Comparison of ENCODE assay signal across 8 cellular contexts in genomic region chr19:7925171-7925837, GRCh38. TPM values are rescaled to one million over a fixed set of nuclear protein-coding genes. Genes with fewer than 3 reads are reported as not detected.
A peak's percentile ranks its signal among the peaks of the same experiment; 100 is the strongest.
DNase-seq lines count a peak whose midpoint lies in the region; ATAC-seq and TF ChIP-seq lines count a peak whose summit lies in the region.

No MANE protein-coding gene starts in this region.

- ATAC-seq in HG02852 (IDR thresholded peaks at IDR 0.05; ENCODE audit: unreplicated experiment) = no peak

- DNase-seq in Caki2 (ENCODE audit: low read depth) = peak; percentile 59
- peak; percentile 98 for DNase-seq in HuH-7.5 (ENCODE audit: low spot score)
- DNase-seq in Peyer's patch = peak; percentile 68 to 81 (median 76)
- peak; percentile 90 for DNase-seq in activated T-cell treated with anti-CD3 and anti-CD28 coated beads, Interleukin-2, amount 50 U/mL, for 48 hours
- peak; percentile 50 for DNase-seq in fibroblast of peridontal ligament (ENCODE audit: extremely low read depth)
- DNase-seq in nucleus accumbens (lab: John Stamatoyannopoulos, UW) = peak in 34 of 56 donors; percentile 2 to 78 (median 29)
- peak; percentile 89 for DNase-seq in testis

- H3K36me3 ChIP-seq in Peyer's patch (peaks cover 0 to 21% (median 0%) of the 10 kb centered on the region in 3 donors), testis (ENCODE audit: low read depth, missing control alignments) (no peaks in the 10 kb centered on the region)

- TF ChIP-seq CTCF in Peyer's patch (IDR thresholded peaks at IDR 0.05) = peak; percentile 54 to 77 (median 70)
- TF ChIP-seq CTCF in testis (IDR thresholded peaks at IDR 0.05) = peak; percentile 75 to 82 (median 79)

- intact Hi-C loops in testis (cut with DNase I; ENCODE audit: low total_unique reads) = no loop called here

- 2% methylated on average over 59 of the region's 95 CpGs; no CpG with 5 or more reads in 1 of the 2 donors for WGBS in testis, 2 donors

- peaks cover 0 to 37% (median 20%) of the 10 kb centered on the region in 4 donors for H3K4me1 ChIP-seq in Peyer's patch
- peaks cover 60% of the 10 kb centered on the region for H3K4me1 ChIP-seq in testis

- TF ChIP-seq POLR2A in Peyer's patch (IDR thresholded peaks at IDR 0.05) = no peak
- TF ChIP-seq POLR2A in testis (IDR thresholded peaks at IDR 0.05) = no peak

- H3K27ac ChIP-seq in Peyer's patch (peak overlapping the region in 1 of 4 donors; percentile 23), testis (no peak overlapping the region)

- in situ Hi-C loops in Caki2 (cut with HindIII; ENCODE audit: low pct_unique_long_range_greater_than_20kb, low sequenced_read_pairs) = no loop called here

- peak overlapping the region; percentile 29 to 65 (median 60) for H3K4me3 ChIP-seq in Peyer's patch
- H3K4me3 ChIP-seq in testis = peak overlapping the region; percentile 44 to 52

- H3K27me3 ChIP-seq in Peyer's patch (no peaks in the 10 kb centered on the region), testis (no peaks in the 10 kb centered on the region)

- H3K9me3 ChIP-seq in Peyer's patch (no peaks in the 10 kb centered on the region), testis (no peaks in the 10 kb centered on the region)

RNA-seq across cellular contexts. Expression of gene CTXN1, which starts 0.6 kb away (rescaled TPM):
- total RNA-seq in Caki2 (2014; rRNA removed; shearing (Covaris generic); ENCODE audit: low replicate concordance) = 2.0 and 11.1 TPM in 2 replicates
- total RNA-seq in Peyer's patch (1 to 10 TPM in 3 of 4 donors, not detected in 1; 1.6 to 2.5 (median 2.4) TPM), testis (10 to 100 TPM; 40.1 to 67.2 TPM)
- 19.4 TPM for polyA plus RNA-seq in testis (ENCODE audit: insufficient read depth, low read depth, low replicate concordance)

RNA-seq across cellular contexts. Expression of gene SNAPC2, which starts 5.2 kb away (rescaled TPM):
- 18.8 and 19.2 TPM in 2 replicates for total RNA-seq in Caki2 (2014; rRNA removed; shearing (Covaris generic); ENCODE audit: low replicate concordance)
- total RNA-seq in Peyer's patch = 10 to 100 TPM in 2 of 4 donors, 1 to 10 TPM in 2; 7.4 to 12.9 (median 9.4) TPM
- total RNA-seq in testis = 10 to 100 TPM; 72.5 to 88.6 TPM
- polyA plus RNA-seq in testis (ENCODE audit: insufficient read depth, low read depth, low replicate concordance) = 51.9 TPM

RNA-seq across cellular contexts. Expression of gene TGFBR3L, which starts 10.7 kb away (rescaled TPM):
- total RNA-seq in Caki2 (2014; rRNA removed; shearing (Covaris generic); ENCODE audit: low replicate concordance) = not detected in 2 replicates
- total RNA-seq in Peyer's patch (not detected), testis (1 to 10 TPM in 1 of 2 donors, not detected in 1; 2.2 TPM)
- 1.2 TPM for polyA plus RNA-seq in testis (ENCODE audit: insufficient read depth, low read depth, low replicate concordance)

RNA-seq across cellular contexts. Expression of gene TIMM44, which starts 18.2 kb away (rescaled TPM):
- 19.4 and 58.8 TPM in 2 replicates for total RNA-seq in Caki2 (2014; rRNA removed; shearing (Covaris generic); ENCODE audit: low replicate concordance)
- total RNA-seq in Peyer's patch (100 to 1,000 TPM in 1 of 4 donors, 10 to 100 TPM in 3; 55.5 to 211 (median 80.7) TPM), testis (10 to 100 TPM; 68.0 to 71.2 TPM)
- 33.8 TPM for polyA plus RNA-seq in testis (ENCODE audit: insufficient read depth, low read depth, low replicate concordance)

RNA-seq across cellular contexts. Expression of gene MAP2K7, which starts 21.6 kb away (rescaled TPM):
- total RNA-seq in Caki2 (2014; rRNA removed; shearing (Covaris generic); ENCODE audit: low replicate concordance) = 5.0 and 8.6 TPM in 2 replicates
- total RNA-seq in Peyer's patch = 10 to 100 TPM; 16.6 to 39.3 (median 35.0) TPM
- total RNA-seq in testis = 10 to 100 TPM; 30.6 to 44.0 TPM
- 34.8 TPM for polyA plus RNA-seq in testis (ENCODE audit: insufficient read depth, low read depth, low replicate concordance)

Comparison
In these comparisons a context has a peak if more than half of its experiments do, and no peak if none do; other contexts are left out.
1. DNase-seq: peak in every context shown above with its lines; median percentile 98 in HuH-7.5; 90 in activated T-cell treated with anti-CD3 and anti-CD28 coated beads, Interleukin-2, amount 50 U/mL, for 48 hours; 89 in testis; 76 in Peyer's patch; 59 in Caki2; 50 in fibroblast of peridontal ligament; 29 in nucleus accumbens.